8 cellular contexts compared by ENCODE assay signal in genomic region chr10:23096814-23097549, GRCh38. TPM values are rescaled to one million over a fixed set of nuclear protein-coding genes. Genes with fewer than 3 reads are reported as not detected.
A peak's percentile ranks its signal among the peaks of the same experiment; 100 is the strongest.
DNase-seq lines count a peak whose midpoint lies in the region; ATAC-seq and TF ChIP-seq lines count a peak whose summit lies in the region.

No MANE protein-coding gene starts in this region.

- peak overlapping the region; percentile 88 for H3K27ac Mint-ChIP-seq in activated naive CD8-positive, alpha-beta T cell treated with anti-CD3 and anti-CD28 coated beads, Interleukin-2, amount 10 ng/mL, durations not matched to agents 7 days and 5 days

- no peak for DNase-seq in BJ (ENCODE audit: low read depth)
- no peak for DNase-seq in activated naive CD8-positive, alpha-beta T cell treated with anti-CD3 and anti-CD28 coated beads, Interleukin-2, amount 10 ng/mL, durations not matched to agents 7 days and 5 days
- peak; percentile 62 for DNase-seq in left kidney (ENCODE audit: low read depth, low spot score)
- peak; percentile 61 for DNase-seq in ureter (ENCODE audit: low spot score)

- H3K36me3 Mint-ChIP-seq in activated naive CD8-positive, alpha-beta T cell treated with anti-CD3 and anti-CD28 coated beads, Interleukin-2, amount 10 ng/mL, durations not matched to agents 7 days and 5 days = peaks cover 2% of the 10 kb centered on the region

- H3K4me1 Mint-ChIP-seq in activated naive CD8-positive, alpha-beta T cell treated with anti-CD3 and anti-CD28 coated beads, Interleukin-2, amount 10 ng/mL, durations not matched to agents 7 days and 5 days = peaks cover 21% of the 10 kb centered on the region

- H3K27me3 ChIP-seq in BJ (ENCODE audit: control insufficient read depth, insufficient read depth, low read length) = no peaks in the 10 kb centered on the region

- TF ChIP-seq CTCF in BJ (IDR thresholded peaks at IDR 0.05; ENCODE audit: insufficient read depth, low read depth, low read length) = no peak

- H3K36me3 ChIP-seq in BJ (ENCODE audit: control insufficient read depth, insufficient read depth, low read length) = no peaks in the 10 kb centered on the region

- TF ChIP-seq RAD21 in Ishikawa (IDR thresholded peaks at IDR 0.05; ENCODE audit: low read depth) = no peak

- CTCF ChIA-PET in BJ (lab: Yijun Ruan, JAX) = interaction anchor here (1.4 kb wide), 1 partner anchor 17 kb away, joined by 3 read pairs; no protein-coding TSS in a partner anchor

- peaks cover 10% of the 10 kb centered on the region for H3K27me3 Mint-ChIP-seq in activated naive CD8-positive, alpha-beta T cell treated with anti-CD3 and anti-CD28 coated beads, Interleukin-2, amount 10 ng/mL, durations not matched to agents 7 days and 5 days

- POLR2A ChIA-PET in BJ (lab: Charles Lee) = no interaction called here
- POLR2A ChIA-PET in activated naive CD8-positive, alpha-beta T cell treated with anti-CD3 and anti-CD28 coated beads, Interleukin-2, amount 10 ng/mL, durations not matched to agents 7 days and 5 days (lab: Charles Lee) = interaction anchor here (0.9 kb wide), 1 partner anchor 383 kb away, joined by 3 read pairs; the partner anchor contains the start of gene PIP4K2A

- H3K4me3 ChIP-seq in BJ (ENCODE audit: low read depth, low read length) = peak overlapping the region; percentile 67

- ATAC-seq in activated naive CD8-positive, alpha-beta T cell treated with anti-CD3 and anti-CD28 coated beads, Interleukin-2, amount 10 ng/mL, durations not matched to agents 7 days and 5 days (ENCODE audit: low read depth) = no peak
- ATAC-seq in HG02852 (IDR thresholded peaks at IDR 0.05; ENCODE audit: unreplicated experiment) (no peak), HG03025 (IDR thresholded peaks at IDR 0.05; ENCODE audit: low FRiP score, unreplicated experiment) (no peak), GM21717 (IDR thresholded peaks at IDR 0.05; ENCODE audit: unreplicated experiment) (no peak)

- peak overlapping the region; percentile 97 for H3K4me3 Mint-ChIP-seq in activated naive CD8-positive, alpha-beta T cell treated with anti-CD3 and anti-CD28 coated beads, Interleukin-2, amount 10 ng/mL, durations not matched to agents 7 days and 5 days

- no peak for TF ChIP-seq EP300 in Ishikawa (IDR thresholded peaks at IDR 0.05; ENCODE audit: borderline replicate concordance)

- no peaks in the 10 kb centered on the region for H3K9me3 Mint-ChIP-seq in activated naive CD8-positive, alpha-beta T cell treated with anti-CD3 and anti-CD28 coated beads, Interleukin-2, amount 10 ng/mL, durations not matched to agents 7 days and 5 days

TF ChIP-seq in Ishikawa, 13 proteins besides CTCF, POLR2A, EP300 and RAD21:
- TF ChIP-seq CEBPB (IDR thresholded peaks at IDR 0.05) = peak; percentile 33; the same call in 1 of the 2 replicates
- no peak for TF ChIP-seq EGR1 (IDR thresholded peaks at IDR 0.05)
TF ChIP-seq in Ishikawa: peak in this region for 1.

RNA-seq across cellular contexts. Expression of gene MSRB2, which starts 1.6 kb away (rescaled TPM):
- polyA plus RNA-seq in BJ (2011; rRNA removed) = 46.9 and 48.6 TPM in 2 replicates
- polyA minus RNA-seq in BJ (2011; rRNA and poly(A)+ RNA removed) = 9.5 and 22.7 TPM in 2 replicates
- total RNA-seq in activated naive CD8-positive, alpha-beta T cell treated with anti-CD3 and anti-CD28 coated beads, Interleukin-2, amount 10 ng/mL, durations not matched to agents 7 days and 5 days = 10 to 100 TPM; 11.1 to 12.1 TPM
- total RNA-seq in ureter = 34.7 TPM

Comparison
In these comparisons a context has a peak if more than half of its experiments do, and no peak if none do; other contexts are left out.
1. DNase-seq: peak in left kidney (single experiment) and ureter (single experiment); none in BJ (single experiment) and activated naive CD8-positive, alpha-beta T cell treated with anti-CD3 and anti-CD28 coated beads, Interleukin-2, amount 10 ng/mL, durations not matched to agents 7 days and 5 days (single experiment).